ENCODE assay signal across 8 cellular contexts in the genomic region with DNA sequence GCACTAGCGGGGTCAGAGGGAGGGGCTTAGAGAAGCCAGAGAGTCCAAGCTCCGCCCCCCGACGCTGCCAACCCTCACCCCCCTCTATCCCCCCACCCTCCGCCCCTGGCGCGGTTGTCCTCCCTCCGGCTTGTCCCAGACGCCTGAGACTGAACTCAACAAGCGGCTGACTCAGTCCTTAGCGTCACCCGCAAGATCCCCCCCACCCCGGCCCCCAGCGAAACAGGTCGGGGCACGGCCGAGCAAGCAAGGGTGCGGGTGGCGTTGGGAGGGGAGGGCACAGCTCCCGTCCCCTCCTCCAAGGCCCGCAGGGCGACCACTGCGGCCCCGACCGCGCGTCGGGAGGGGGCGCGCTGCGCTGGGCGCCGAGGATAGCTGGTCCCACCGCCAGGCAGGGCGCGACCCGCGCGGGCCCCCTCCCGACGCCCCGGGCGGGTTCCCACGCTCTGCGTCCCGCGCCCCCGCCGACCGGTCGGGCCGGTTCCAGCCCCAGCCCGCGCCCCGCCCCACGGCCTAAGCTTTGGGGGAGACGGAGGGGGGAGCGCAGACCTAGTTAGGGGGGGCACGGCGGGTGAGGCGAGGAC. TPM values are rescaled to one million over a fixed set of nuclear protein-coding genes. Genes with fewer than 3 reads are reported as not detected.
A peak's percentile ranks its signal among the peaks of the same experiment; 100 is the strongest.
DNase-seq lines count a peak whose midpoint lies in the region; ATAC-seq and TF ChIP-seq lines count a peak whose summit lies in the region.

No MANE protein-coding gene starts in this region.

- intact Hi-C loops in activated CD4-positive, alpha-beta memory T cell treated with anti-CD3 and anti-CD28 coated beads for 36 hours (cut with micrococcal nuclease) = no loop called here

- POLR2A ChIA-PET in activated CD4-positive, alpha-beta memory T cell treated with anti-CD3 and anti-CD28 coated beads for 36 hours (lab: Charles Lee) = no interaction called here
- POLR2A ChIA-PET in activated CD4-positive, alpha-beta memory T cell treated with anti-CD3 and anti-CD28 coated beads, Interleukin-2, amount 10 ng/mL, durations not matched to agents 7 days and 5 days (lab: Charles Lee) = no interaction called here
- POLR2A ChIA-PET in naive thymus-derived CD8-positive, alpha-beta T cell (lab: Charles Lee) = no interaction called here

- ATAC-seq in naive thymus-derived CD8-positive, alpha-beta T cell = peak; percentile 26 to 59
- ATAC-seq in omental fat pad (ENCODE audit: low FRiP score) (no peak), GM18867 (IDR thresholded peaks at IDR 0.05; ENCODE audit: unreplicated experiment) (no peak)

- H3K4me3 Mint-ChIP-seq in activated CD4-positive, alpha-beta memory T cell treated with anti-CD3 and anti-CD28 coated beads for 36 hours = no peak overlapping the region
- no peak overlapping the region for H3K4me3 Mint-ChIP-seq in activated CD4-positive, alpha-beta memory T cell treated with anti-CD3 and anti-CD28 coated beads, Interleukin-2, amount 10 ng/mL, durations not matched to agents 7 days and 5 days
- H3K4me3 Mint-ChIP-seq in naive thymus-derived CD8-positive, alpha-beta T cell = peak overlapping the region in 4 of 10 donors; percentile 20 to 72 (median 48)

- CTCF ChIA-PET in activated CD4-positive, alpha-beta memory T cell treated with anti-CD3 and anti-CD28 coated beads for 36 hours (lab: Charles Lee) = no interaction called here
- CTCF ChIA-PET in activated CD4-positive, alpha-beta memory T cell treated with anti-CD3 and anti-CD28 coated beads, Interleukin-2, amount 10 ng/mL, durations not matched to agents 7 days and 5 days (lab: Charles Lee) = no interaction called here

- H3K36me3 Mint-ChIP-seq in activated CD4-positive, alpha-beta memory T cell treated with anti-CD3 and anti-CD28 coated beads for 36 hours = no peaks in the 10 kb centered on the region
- peaks cover 2% of the 10 kb centered on the region for H3K36me3 Mint-ChIP-seq in activated CD4-positive, alpha-beta memory T cell treated with anti-CD3 and anti-CD28 coated beads, Interleukin-2, amount 10 ng/mL, durations not matched to agents 7 days and 5 days (ENCODE audit: low read depth)
- H3K36me3 Mint-ChIP-seq in naive thymus-derived CD8-positive, alpha-beta T cell = no peaks in the 10 kb centered on the region

- H3K27ac Mint-ChIP-seq in activated CD4-positive, alpha-beta memory T cell treated with anti-CD3 and anti-CD28 coated beads for 36 hours = no peak overlapping the region
- H3K27ac Mint-ChIP-seq in activated CD4-positive, alpha-beta memory T cell treated with anti-CD3 and anti-CD28 coated beads, Interleukin-2, amount 10 ng/mL, durations not matched to agents 7 days and 5 days = no peak overlapping the region
- no peak overlapping the region for H3K27ac Mint-ChIP-seq in naive thymus-derived CD8-positive, alpha-beta T cell

- H3K4me3 ChIP-seq in epithelial cell of esophagus (ENCODE audit: low read length) = peak overlapping the region; percentile 29

- no peaks in the 10 kb centered on the region for H3K9me3 Mint-ChIP-seq in activated CD4-positive, alpha-beta memory T cell treated with anti-CD3 and anti-CD28 coated beads for 36 hours
- no peaks in the 10 kb centered on the region for H3K9me3 Mint-ChIP-seq in activated CD4-positive, alpha-beta memory T cell treated with anti-CD3 and anti-CD28 coated beads, Interleukin-2, amount 10 ng/mL, durations not matched to agents 7 days and 5 days
- H3K9me3 Mint-ChIP-seq in naive thymus-derived CD8-positive, alpha-beta T cell = no peaks in the 10 kb centered on the region

- peaks cover 60% of the 10 kb centered on the region for H3K27me3 Mint-ChIP-seq in activated CD4-positive, alpha-beta memory T cell treated with anti-CD3 and anti-CD28 coated beads for 36 hours
- H3K27me3 Mint-ChIP-seq in activated CD4-positive, alpha-beta memory T cell treated with anti-CD3 and anti-CD28 coated beads, Interleukin-2, amount 10 ng/mL, durations not matched to agents 7 days and 5 days = peaks cover 40% of the 10 kb centered on the region
- peaks cover 37 to 75% (median 49%) of the 10 kb centered on the region in 5 donors for H3K27me3 Mint-ChIP-seq in naive thymus-derived CD8-positive, alpha-beta T cell

- DNase-seq in activated CD4-positive, alpha-beta memory T cell treated with anti-CD3 and anti-CD28 coated beads for 36 hours = peak; percentile 15
- no peak for DNase-seq in activated CD4-positive, alpha-beta memory T cell treated with anti-CD3 and anti-CD28 coated beads, Interleukin-2, amount 10 ng/mL, durations not matched to agents 7 days and 5 days
- DNase-seq in NCI-H69 (lab: John Stamatoyannopoulos, UW) (peak; percentile 70), epithelial cell of esophagus (ENCODE audit: low read depth) (peak; percentile 96), omental fat pad (ENCODE audit: low spot score) (no peak), DMS114 treated with DMSO at 0.1 percent for 48 hours (lab: John Stamatoyannopoulos, UW; ENCODE audit: unreplicated experiment) (no peak)
- peak in 1 of 10 donors; percentile 8 for DNase-seq in naive thymus-derived CD8-positive, alpha-beta T cell

- H3K4me1 Mint-ChIP-seq in activated CD4-positive, alpha-beta memory T cell treated with anti-CD3 and anti-CD28 coated beads for 36 hours (ENCODE audit: low read depth) = peaks cover 11% of the 10 kb centered on the region
- peaks cover 7% of the 10 kb centered on the region for H3K4me1 Mint-ChIP-seq in activated CD4-positive, alpha-beta memory T cell treated with anti-CD3 and anti-CD28 coated beads, Interleukin-2, amount 10 ng/mL, durations not matched to agents 7 days and 5 days
- peaks cover 16 to 33% (median 30%) of the 10 kb centered on the region in 4 donors for H3K4me1 Mint-ChIP-seq in naive thymus-derived CD8-positive, alpha-beta T cell

- TF ChIP-seq CTCF in epithelial cell of esophagus (IDR thresholded peaks at IDR 0.05; ENCODE audit: insufficient read depth, low read depth, low read length, missing control alignments) = no peak
- no peak for TF ChIP-seq CTCF in omental fat pad (IDR thresholded peaks at IDR 0.05)

RNA-seq across cellular contexts. Expression of gene NOTCH3, which starts 5.3 kb away (rescaled TPM):
- total RNA-seq in activated CD4-positive, alpha-beta memory T cell treated with anti-CD3 and anti-CD28 coated beads for 36 hours = not detected
- not detected for total RNA-seq in activated CD4-positive, alpha-beta memory T cell treated with anti-CD3 and anti-CD28 coated beads, Interleukin-2, amount 10 ng/mL, durations not matched to agents 7 days and 5 days
- under 1 TPM in 1 of 2 experiments, not detected in 1; 0.05 TPM for total RNA-seq in naive thymus-derived CD8-positive, alpha-beta T cell
- not detected for polyA plus RNA-seq in naive thymus-derived CD8-positive, alpha-beta T cell
- total RNA-seq in omental fat pad = 10 to 100 TPM in 3 of 4 donors, 1 to 10 TPM in 1; 6.1 to 82.8 (median 24.4) TPM

RNA-seq across cellular contexts. Expression of gene EPHX3, which starts 36.8 kb away (rescaled TPM):
- total RNA-seq in activated CD4-positive, alpha-beta memory T cell treated with anti-CD3 and anti-CD28 coated beads for 36 hours = not detected
- total RNA-seq in activated CD4-positive, alpha-beta memory T cell treated with anti-CD3 and anti-CD28 coated beads, Interleukin-2, amount 10 ng/mL, durations not matched to agents 7 days and 5 days = under 1 TPM in 1 of 2 experiments, not detected in 1; 0.20 TPM
- total RNA-seq in naive thymus-derived CD8-positive, alpha-beta T cell = under 1 TPM in 1 of 2 experiments, not detected in 1; 0.65 TPM
- polyA plus RNA-seq in naive thymus-derived CD8-positive, alpha-beta T cell = not detected
- total RNA-seq in omental fat pad = under 1 TPM in 1 of 4 donors, not detected in 3; 0.84 TPM

Comparison
In these comparisons a context has a peak if more than half of its experiments do, and no peak if none do; other contexts are left out.
1. DNase-seq: peak in activated CD4-positive, alpha-beta memory T cell treated with anti-CD3 and anti-CD28 coated beads for 36 hours (single experiment), NCI-H69 (single experiment) and epithelial cell of esophagus (single experiment); none in activated CD4-positive, alpha-beta memory T cell treated with anti-CD3 and anti-CD28 coated beads, Interleukin-2, amount 10 ng/mL, durations not matched to agents 7 days and 5 days (single experiment), omental fat pad (single experiment) and DMS114 treated with DMSO at 0.1 percent for 48 hours (single experiment).
2. ATAC-seq: peak in naive thymus-derived CD8-positive, alpha-beta T cell (2 of 2); none in omental fat pad (single experiment) and GM18867 (single experiment).
3. RNA of gene NOTCH3, which starts 5.3 kb away (total RNA-seq): 6.1 to 82.8 TPM in omental fat pad; 0.05 TPM in naive thymus-derived CD8-positive, alpha-beta T cell, not detected in activated CD4-positive, alpha-beta memory T cell treated with anti-CD3 and anti-CD28 coated beads for 36 hours and not detected in activated CD4-positive, alpha-beta memory T cell treated with anti-CD3 and anti-CD28 coated beads, Interleukin-2, amount 10 ng/mL, durations not matched to agents 7 days and 5 days; every median in the first group is over 4 times any median in the second.